ENCODE assay signal across 22 cellular contexts in genomic region chr4:47053485-47053884, GRCh38. TPM values are rescaled to one million over a fixed set of nuclear protein-coding genes. Genes with fewer than 3 reads are reported as not detected.
DNase-seq lines count a peak whose midpoint lies in the region; ATAC-seq, FAIRE-seq and TF ChIP-seq lines count a peak whose summit lies in the region.
"Had no signal": no experiment of that assay in that cellular context is flagged by ENCODE, and none has a peak within 500 bp of the region (broad histone marks: within the 10 kb centered on the region; RNA-seq: fewer than 3 reads in every experiment).

No MANE protein-coding gene starts in this region.

- H3K9me3 Mint-ChIP-seq in stimulated activated naive B cell treated with anti-CD40 and anti-IgM and Interleukin-4, amounts not matched to agents 10 μg/mL and 1 μg/mL and 100 μg/mL, for 72 hours: peaks cover 0 to 8% of the 10 kb centered on the region in 2 donors

- H3K4me1 ChIP-seq in GM12878 (ENCODE audit: control insufficient read depth, insufficient read depth, low read length) (no peaks in the 10 kb centered on the region), mucosa of descending colon (ENCODE audit: low read depth) (no peaks in the 10 kb centered on the region), gastrocnemius medialis (no peaks in the 10 kb centered on the region)
- H3K4me1 ChIP-seq: BE2C, BLaER1 had no signal

- TF ChIP-seq CTCF in GM12878 (IDR thresholded peaks at IDR 0.05 in 2 of 3, conservative IDR thresholded peaks at IDR 0.05 in 1 of 3; ENCODE audit: control insufficient read depth in 2 of 3, extremely low read depth in 1 of 3, insufficient read depth in 1 of 3, low read depth in 3 of 3, low read length in 3 of 3) (no peak), mucosa of descending colon (IDR thresholded peaks at IDR 0.05) (no peak), gastrocnemius medialis (IDR thresholded peaks at IDR 0.05 in 4 of 5, conservative IDR thresholded peaks at IDR 0.05 in 1 of 5) (no peak)

- no peaks in the 10 kb centered on the region for H3K36me3 ChIP-seq in GM12878 (ENCODE audit: control insufficient read depth in 2 of 2, insufficient read depth in 2 of 2, low read length in 1 of 2)
- no peaks in the 10 kb centered on the region for H3K36me3 ChIP-seq in mucosa of descending colon (ENCODE audit: low read depth)
- no peaks in the 10 kb centered on the region for H3K36me3 ChIP-seq in gastrocnemius medialis
- H3K36me3 ChIP-seq: BE2C, BLaER1 had no signal

- H3K27ac ChIP-seq in GM12878 (ENCODE audit: control insufficient read depth, insufficient read depth) (no peak overlapping the region), gastrocnemius medialis (no peak overlapping the region)
- H3K27ac ChIP-seq: BLaER1 had no signal

- RAD21 ChIA-PET in GM12878 (lab: Charles Lee; ENCODE audit: unreplicated experiment): interaction anchor here (1.1 kb wide), 1 partner anchor 19 kb away, joined by 3 read pairs; no protein-coding TSS in a partner anchor

- H3K27me3 ChIP-seq in GM12878 (replicated peaks in 1 of 2; ENCODE audit: control insufficient read depth in 2 of 2, insufficient read depth in 2 of 2, low read length in 1 of 2): no peaks in the 10 kb centered on the region
- no peaks in the 10 kb centered on the region for H3K27me3 ChIP-seq in gastrocnemius medialis
- H3K27me3 ChIP-seq: BE2C, BLaER1 had no signal

- DNase-seq in GM12878 (ENCODE audit: low read depth, low spot score): no peak
- no peak for DNase-seq in mucosa of descending colon
- DNase-seq in stimulated activated naive B cell treated with anti-CD40 and anti-IgM and Interleukin-4, amounts not matched to agents 10 μg/mL and 1 μg/mL and 100 μg/mL, for 72 hours: no peak
- no peak for DNase-seq in DMS 273 (lab: John Stamatoyannopoulos, UW; ENCODE audit: unreplicated experiment)
- DNase-seq in left cardiac atrium: no peak
- DNase-seq in gastrocnemius medialis: no peak
- DNase-seq: 8988T; ACHN; BE2C; C1 segment of cervical spinal cord; CD4-positive, alpha-beta memory T cell; CD4-positive, CD25-positive, alpha-beta regulatory T cell; CD8-positive, alpha-beta memory T cell; COR-L47; DMS79 treated with DMSO at 0.1 percent for 48 hours; GF-D8 had no signal

- no peaks in the 10 kb centered on the region for H3K36me3 Mint-ChIP-seq in stimulated activated naive B cell treated with anti-CD40 and anti-IgM and Interleukin-4, amounts not matched to agents 10 μg/mL and 1 μg/mL and 100 μg/mL, for 72 hours
- H3K36me3 Mint-ChIP-seq: CD14-positive monocyte; CD4-positive, alpha-beta memory T cell; CD4-positive, CD25-positive, alpha-beta regulatory T cell; CD8-positive, alpha-beta memory T cell had no signal

- no peak for TF ChIP-seq POLR2A in GM12878 (IDR thresholded peaks at IDR 0.05; ENCODE audit: low read depth, low read length)
- no peak for TF ChIP-seq POLR2A in gastrocnemius medialis (IDR thresholded peaks at IDR 0.05)

- no peak overlapping the region for H3K4me3 ChIP-seq in GM12878
- no peak overlapping the region for H3K4me3 ChIP-seq in mucosa of descending colon
- no peak overlapping the region for H3K4me3 ChIP-seq in gastrocnemius medialis
- H3K4me3 ChIP-seq: BLaER1 had no signal

- TF ChIP-seq EP300 in GM12878 (IDR thresholded peaks at IDR 0.05; ENCODE audit: borderline replicate concordance in 1 of 2, control insufficient read depth in 1 of 2, low read depth in 2 of 2, low read length in 2 of 2): no peak

- no peak overlapping the region for H3K4me2 ChIP-seq in GM12878 (ENCODE audit: control insufficient read depth, insufficient read depth)
- H3K4me2 ChIP-seq: BLaER1 had no signal

- POLR2A ChIA-PET in GM12878 (lab: Charles Lee): interaction anchor here (0.9 kb wide), 1 partner anchor 43 kb away, joined by 3 read pairs; no protein-coding TSS in a partner anchor

- peaks cover 0 to 12% of the 10 kb centered on the region in 2 donors for H3K4me1 Mint-ChIP-seq in stimulated activated naive B cell treated with anti-CD40 and anti-IgM and Interleukin-4, amounts not matched to agents 10 μg/mL and 1 μg/mL and 100 μg/mL, for 72 hours
- H3K4me1 Mint-ChIP-seq: CD14-positive monocyte; CD4-positive, alpha-beta memory T cell; CD4-positive, CD25-positive, alpha-beta regulatory T cell; CD8-positive, alpha-beta memory T cell had no signal

- peaks cover 5 to 9% of the 10 kb centered on the region in 2 donors for H3K27me3 Mint-ChIP-seq in stimulated activated naive B cell treated with anti-CD40 and anti-IgM and Interleukin-4, amounts not matched to agents 10 μg/mL and 1 μg/mL and 100 μg/mL, for 72 hours
- H3K27me3 Mint-ChIP-seq: CD4-positive, CD25-positive, alpha-beta regulatory T cell had no signal

- H4K20me1 ChIP-seq in GM12878 (ENCODE audit: control insufficient read depth, insufficient read depth): no peaks in the 10 kb centered on the region
- H4K20me1 ChIP-seq: BLaER1 had no signal

- SMC1A ChIA-PET in GM12878 (lab: Charles Lee; ENCODE audit: uncharacterized antibody, unreplicated experiment): interaction anchor here (0.6 to 1.7 kb wide), 5 partner anchors 21 to 160 kb away, joined by 3 to 5 read pairs (median 4); no protein-coding TSS in a partner anchor

- no peak overlapping the region for H2AFZ ChIP-seq in GM12878 (ENCODE audit: control insufficient read depth, low read depth, low read length)

- no peak overlapping the region for H3K27ac Mint-ChIP-seq in stimulated activated naive B cell treated with anti-CD40 and anti-IgM and Interleukin-4, amounts not matched to agents 10 μg/mL and 1 μg/mL and 100 μg/mL, for 72 hours
- H3K27ac Mint-ChIP-seq: CD14-positive monocyte; CD4-positive, alpha-beta memory T cell; CD4-positive, CD25-positive, alpha-beta regulatory T cell; CD8-positive, alpha-beta memory T cell had no signal

- no peak overlapping the region for H3K9ac ChIP-seq in GM12878 (ENCODE audit: control insufficient read depth, insufficient read depth, low read length)
- H3K9ac ChIP-seq: BLaER1 had no signal

- BruUV-seq in GM12878 (replicated peaks; lab: Mats Ljungman, UMichigan): no TSS peak

- FAIRE-seq in GM12878 (lab: Jason Lieb, UNC): no peak
- FAIRE-seq: A204.1, G401.6, GM12892, GM18507 had no signal

- ATAC-seq in GM12878 (peak; percentile 49), mucosa of descending colon (peak; percentile 54), left cardiac atrium (no peak), gastrocnemius medialis (no peak)
- ATAC-seq in stimulated activated naive B cell treated with anti-CD40 and anti-IgM and Interleukin-4, amounts not matched to agents 10 μg/mL and 1 μg/mL and 100 μg/mL, for 72 hours (replicated peaks): peak; percentile 39 to 40

- 0% methylated on average over 2 of the region's 2 CpGs for whole genome bisulfite sequencing in GM12878 (ENCODE audit: insufficient coverage, insufficient replicate concordance, low lambda C conversion rate, missing lambda C conversion rate)

- in situ Hi-C loops in GM12878 (cut with MboI) (no loop called here), gastrocnemius medialis (cut with MboI; ENCODE audit: low sequenced_read_pairs in 4 of 4) (no loop called here)

- intact Hi-C loops in GM12878 (cut with micrococcal nuclease; ENCODE audit: unreplicated experiment): no loop called here
- intact Hi-C loops in mucosa of descending colon (cut with DNase I, micrococcal nuclease): no loop called here
- intact Hi-C loops in left cardiac atrium (cut with DNase I): no loop called here
- intact Hi-C loops in gastrocnemius medialis (cut with DNase I; ENCODE audit: low total_unique reads): no loop called here

- no peak for TF ChIP-seq RAD21 in GM12878 (IDR thresholded peaks at IDR 0.05; ENCODE audit: insufficient read depth, low read depth, low read length)

- CTCF ChIA-PET in GM12878 (lab: Yijun Ruan, JAX): interaction anchor here (0.8 to 2.1 kb wide), 5 partner anchors 20 to 122 kb away, joined by 3 to 10 read pairs (median 3); no protein-coding TSS in a partner anchor

- H3K79me2 ChIP-seq in GM12878 (ENCODE audit: control insufficient read depth, insufficient read depth, low read length): no peaks in the 10 kb centered on the region

- no peak overlapping the region for H3K4me3 Mint-ChIP-seq in stimulated activated naive B cell treated with anti-CD40 and anti-IgM and Interleukin-4, amounts not matched to agents 10 μg/mL and 1 μg/mL and 100 μg/mL, for 72 hours
- H3K4me3 Mint-ChIP-seq: CD14-positive monocyte; CD4-positive, alpha-beta memory T cell; CD4-positive, CD25-positive, alpha-beta regulatory T cell; CD8-positive, alpha-beta memory T cell had no signal

- H3K9me3 ChIP-seq in GM12878 (replicated peaks; ENCODE audit: control insufficient read depth, insufficient read depth, low read length) (no peaks in the 10 kb centered on the region), mucosa of descending colon (no peaks in the 10 kb centered on the region), gastrocnemius medialis (no peaks in the 10 kb centered on the region)
- H3K9me3 ChIP-seq: BE2C, BLaER1 had no signal

TF ChIP-seq in GM12878, 131 proteins besides CTCF, POLR2A, EP300 and RAD21 (continues in another document):
- no peak for TF ChIP-seq CHD2 (IDR thresholded peaks at IDR 0.05; ENCODE audit: borderline replicate concordance, low read depth, low read length)
- TF ChIP-seq IKZF2 (IDR thresholded peaks at IDR 0.05): no peak

RNA-seq across cellular contexts. Expression of gene GABRB1, which starts 22.1 kb away (rescaled TPM):
- 0.54 and 1.1 TPM in 2 replicates for total RNA-seq in GM12878 (2013; cell fraction: nucleolus; rRNA removed)
- total RNA-seq in GM12878 (2014; rRNA removed) (not detected in 2 replicates), GM12878 (2014; rRNA removed; fragmentation: Illumina TruSeq; extraction: Trizol) (0.13 TPM in 1 of 2 replicates, not detected in the other), GM12878 (2021) (not detected in 2 replicates), mucosa of descending colon (under 1 TPM; 0.55 to 0.84 (median 0.82) TPM), left cardiac atrium (1 to 10 TPM; 2.5 to 4.4 TPM), gastrocnemius medialis (not detected)
- not detected for polyA plus RNA-seq in GM12878 (2011; ENCODE audit: low read depth)
- polyA plus RNA-seq in GM12878 (2011; rRNA removed) (0.68 and 0.92 TPM in 2 replicates), GM12878 (2014; fragmentation: Illumina TruSeq; extraction: Trizol) (not detected in 2 replicates), GM12878 (2014; fragmentation: Nextera tagmentation; extraction: Ambion mirVana) (not detected), GM12878 (2014; rRNA removed) (0.10 TPM in 1 of 2 replicates, not detected in the other), GM12878 (2016; fragmentation: Nextera tagmentation; extraction: Ambion mirVana) (not detected)
- 0.54 and 0.77 TPM in 2 replicates for polyA plus RNA-seq in GM12878 (2011; cell fraction: cytosol; rRNA removed)
- 2.0 and 2.5 TPM in 2 replicates for polyA plus RNA-seq in GM12878 (2011; cell fraction: nucleus; rRNA removed)
- not detected in 2 replicates for polyA plus RNA-seq in GM12878 (2012)
- 0.95 and 3.4 TPM in 2 replicates for polyA minus RNA-seq in GM12878 (2011; rRNA and poly(A)+ RNA removed)
- polyA minus RNA-seq in GM12878 (2011; cell fraction: cytosol; rRNA and poly(A)+ RNA removed): 1.2 and 1.6 TPM in 2 replicates
- polyA minus RNA-seq in GM12878 (2011; cell fraction: nucleus; rRNA and poly(A)+ RNA removed): 4.4 and 7.7 TPM in 2 replicates
- total RNA-seq: CD4-positive, alpha-beta memory T cell; CD4-positive, CD25-positive, alpha-beta regulatory T cell; CD8-positive, alpha-beta memory T cell had no signal
- polyA plus RNA-seq: CD14-positive monocyte; CD4-positive, alpha-beta memory T cell; CD4-positive, CD25-positive, alpha-beta regulatory T cell; CD8-positive, alpha-beta memory T cell had no signal

Comparison
In these comparisons a context has a peak if more than half of its experiments do, and no peak if none do; other contexts are left out.
1. ATAC-seq: peak in GM12878 (single experiment), mucosa of descending colon (single experiment) and stimulated activated naive B cell treated with anti-CD40 and anti-IgM and Interleukin-4, amounts not matched to agents 10 μg/mL and 1 μg/mL and 100 μg/mL, for 72 hours (2 of 2); none in left cardiac atrium (0 of 2) and gastrocnemius medialis (0 of 2).